ENCODE assay signal across 8 cellular contexts in the genomic region with DNA sequence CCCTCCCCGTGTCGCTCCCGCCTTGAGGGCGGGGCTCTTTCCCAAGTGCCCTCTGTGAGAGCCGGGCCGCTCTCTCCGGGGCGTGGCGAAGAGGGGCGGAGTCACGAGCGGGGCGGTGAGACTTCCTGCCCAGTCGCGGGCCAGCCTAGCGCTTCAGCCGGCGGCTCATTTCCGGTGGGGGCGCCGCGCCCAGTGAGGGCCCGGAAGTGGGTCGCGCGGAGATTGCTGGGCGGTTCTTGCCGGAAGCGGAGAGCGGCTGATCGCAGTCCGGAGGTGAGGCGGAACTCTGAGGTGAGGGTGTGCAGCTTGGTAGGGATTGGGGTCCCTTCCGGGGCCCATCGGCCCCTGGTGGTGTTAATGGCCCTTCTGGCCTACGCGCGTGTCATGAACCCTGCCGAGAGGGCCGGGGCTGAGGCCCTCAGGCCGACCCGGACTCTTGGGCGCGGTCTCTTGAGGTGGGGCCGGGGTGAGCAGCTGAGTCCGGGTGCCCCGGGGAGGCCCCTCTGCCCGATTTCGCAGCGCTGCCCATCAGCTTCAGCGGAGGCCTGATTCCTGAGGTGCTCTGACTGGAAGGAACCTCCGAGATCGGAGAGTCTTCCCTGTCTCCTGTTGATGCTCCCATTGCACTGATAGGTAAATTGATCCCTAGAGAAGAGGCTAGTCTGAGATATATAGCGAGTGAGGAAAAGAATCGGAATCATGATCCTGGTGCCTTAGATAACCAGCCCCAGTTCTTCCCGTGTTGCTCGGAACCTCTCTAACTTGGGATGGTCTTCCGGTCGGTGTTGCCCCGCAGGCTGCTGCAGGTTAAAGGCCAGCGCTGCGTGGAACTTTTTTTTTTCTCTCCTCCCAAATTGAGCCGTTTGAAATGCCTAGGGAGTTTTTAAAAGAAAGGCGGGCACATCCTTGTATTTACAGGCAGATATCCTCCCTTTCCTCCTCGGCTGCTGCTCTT. TPM values are rescaled to one million over a fixed set of nuclear protein-coding genes. Genes with fewer than 3 reads are reported as not detected.
DNase-seq lines count a peak whose midpoint lies in the region; ATAC-seq and TF ChIP-seq lines count a peak whose summit lies in the region.

A gene with protein sequence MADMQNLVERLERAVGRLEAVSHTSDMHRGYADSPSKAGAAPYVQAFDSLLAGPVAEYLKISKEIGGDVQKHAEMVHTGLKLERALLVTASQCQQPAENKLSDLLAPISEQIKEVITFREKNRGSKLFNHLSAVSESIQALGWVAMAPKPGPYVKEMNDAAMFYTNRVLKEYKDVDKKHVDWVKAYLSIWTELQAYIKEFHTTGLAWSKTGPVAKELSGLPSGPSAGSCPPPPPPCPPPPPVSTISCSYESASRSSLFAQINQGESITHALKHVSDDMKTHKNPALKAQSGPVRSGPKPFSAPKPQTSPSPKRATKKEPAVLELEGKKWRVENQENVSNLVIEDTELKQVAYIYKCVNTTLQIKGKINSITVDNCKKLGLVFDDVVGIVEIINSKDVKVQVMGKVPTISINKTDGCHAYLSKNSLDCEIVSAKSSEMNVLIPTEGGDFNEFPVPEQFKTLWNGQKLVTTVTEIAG (plus strand): TSS at position 219 of the 955 bp plus-strand sequence. CDS start 18,618 bp downstream, outside the sequence.

- DNase-seq in NCI-H1436 (lab: John Stamatoyannopoulos, UW): peak; percentile 98
- DNase-seq in T-helper 1 cell: peak; percentile 99 to 100 (median 100)
- peak; percentile 98 to 100 (median 99) for DNase-seq in adrenal gland
- peak; percentile 100 for DNase-seq in cardiac septum (ENCODE audit: low spot score)
- peak; percentile 99 for DNase-seq in pons (ENCODE audit: low spot score)
- peak; percentile 100 for DNase-seq in upper lobe of left lung

- intact Hi-C loops in adrenal gland (cut with DNase I): no loop called here
- intact Hi-C loops in cardiac septum (cut with DNase I): loop anchor here (2.0 kb wide), 1 partner anchor 18 kb away; no protein-coding TSS in a partner anchor

- H3K27ac ChIP-seq in adrenal gland (peak within 1 kb of the TSS; percentile 68 to 97 (median 95)), upper lobe of left lung (peak within 1 kb of the TSS; percentile 94 to 100 (median 96))

- H3K4me1 ChIP-seq in adrenal gland (replicated peaks in 1 of 2) (peaks cover 24 to 67% of the 10 kb centered on the region in 2 donors), upper lobe of left lung (peaks cover 61 to 68% (median 64%) of the 10 kb centered on the region in 4 donors)

- WGBS in adrenal gland, 4 donors: 0 to 1% (median 0%) methylated on average over 21 to 65 of the region's 65 CpGs
- whole genome bisulfite sequencing in upper lobe of left lung, 2 donors: 0 to 1% methylated on average over 14 to 49 of the region's 65 CpGs

- H3K27me3 ChIP-seq in adrenal gland (no peaks in the 10 kb centered on the region), upper lobe of left lung (no peaks in the 10 kb centered on the region)

- peak in 1 of 4 donors; percentile 70 for TF ChIP-seq EP300 in upper lobe of left lung (IDR thresholded peaks at IDR 0.05)

- TF ChIP-seq POLR2A in adrenal gland (IDR thresholded peaks at IDR 0.05): no peak
- TF ChIP-seq POLR2A in upper lobe of left lung (IDR thresholded peaks at IDR 0.05): peak in 1 of 4 donors; percentile 80

- H3K4me3 ChIP-seq in GM12875 (ENCODE audit: low read depth, low read length) (peak within 1 kb of the TSS; percentile 91), adrenal gland (peak within 1 kb of the TSS; percentile 25 to 90 (median 74)), upper lobe of left lung (peak within 1 kb of the TSS; percentile 76 to 93 (median 83))

- ATAC-seq in HG02798 (IDR thresholded peaks at IDR 0.05; ENCODE audit: poor library complexity, unreplicated experiment): peak; percentile 89
- peak; percentile 96 to 99 for ATAC-seq in upper lobe of left lung (ENCODE audit: low FRiP score in 2 of 2)

- H3K36me3 ChIP-seq in adrenal gland (replicated peaks in 1 of 2): peaks cover 0 to 3% of the 10 kb centered on the region in 2 donors
- H3K36me3 ChIP-seq in upper lobe of left lung: peaks cover 0 to 12% (median 0%) of the 10 kb centered on the region in 4 donors

- H3K9me3 ChIP-seq in adrenal gland (replicated peaks in 1 of 3): no peaks in the 10 kb centered on the region
- H3K9me3 ChIP-seq in upper lobe of left lung: no peaks in the 10 kb centered on the region

- TF ChIP-seq CTCF in GM12875 (IDR thresholded peaks at IDR 0.05; ENCODE audit: borderline replicate concordance, insufficient read depth, low read depth, low read length): no peak
- no peak for TF ChIP-seq CTCF in adrenal gland (IDR thresholded peaks at IDR 0.05)
- no peak for TF ChIP-seq CTCF in upper lobe of left lung (IDR thresholded peaks at IDR 0.05)

RNA-seq across cellular contexts. Expression of the gene that starts here (rescaled TPM):
- total RNA-seq in adrenal gland: 100 to 1,000 TPM; 167 to 304 (median 217) TPM
- polyA plus RNA-seq in adrenal gland: 100 to 1,000 TPM in 1 of 3 donors, 10 to 100 TPM in 2; 59.9 to 234 (median 62.5) TPM
- total RNA-seq in cardiac septum: 82.8 TPM
- 100 to 1,000 TPM; 113 to 502 (median 245) TPM for total RNA-seq in upper lobe of left lung

Comparison
In these comparisons a context has a peak if more than half of its experiments do, and no peak if none do; other contexts are left out.
1. Peak in every context shown above with its lines: DNase-seq, ATAC-seq, H3K4me3 ChIP-seq and H3K27ac ChIP-seq.